Comparison of ENCODE assay signal across 8 cellular contexts in the genomic region with DNA sequence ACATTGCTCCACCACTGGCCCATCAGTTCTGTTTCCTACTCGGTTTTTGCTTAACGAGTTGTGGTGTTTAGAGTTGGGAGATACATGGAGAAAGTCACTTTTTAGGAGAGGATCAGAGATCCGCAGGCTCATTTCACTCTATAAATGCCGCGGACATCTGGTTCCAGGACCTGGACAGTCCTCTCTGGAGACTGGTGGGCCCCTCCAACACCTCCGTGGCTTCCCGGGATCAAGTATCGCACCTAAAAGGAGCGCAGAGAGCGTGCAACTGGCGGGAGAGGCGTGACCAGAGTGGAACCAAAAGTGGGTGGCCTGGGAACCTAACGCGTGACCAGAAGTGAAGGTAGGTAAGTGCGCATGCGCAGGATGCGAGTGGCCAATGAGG. TPM values are rescaled to one million over a fixed set of nuclear protein-coding genes. Genes with fewer than 3 reads are reported as not detected.
DNase-seq lines count a peak whose midpoint lies in the region; ATAC-seq lines count a peak whose summit lies in the region.

No MANE protein-coding gene starts in this region.

- H3K36me3 Mint-ChIP-seq in T-helper 17 cell (ENCODE audit: low read depth): no peaks in the 10 kb centered on the region

- H3K18ac ChIP-seq in mesendoderm (ENCODE audit: low read length): peak overlapping the region; percentile 44

- WGBS in HUES64: under 1% methylated on average over 16 of the region's 17 CpGs
- WGBS in mesendoderm (ENCODE audit: extremely low coverage, insufficient coverage, low lambda C conversion rate): no CpG with 5 or more reads among the region's 17 CpGs

- H3K27me3 ChIP-seq in HUES64 (ENCODE audit: insufficient read depth, low read length) (no peaks in the 10 kb centered on the region), mesendoderm (ENCODE audit: insufficient read depth, low read length, poor library complexity) (no peaks in the 10 kb centered on the region)
- H3K27me3 ChIP-seq in effector memory CD4-positive, alpha-beta T cell (replicated peaks; ENCODE audit: control insufficient read depth, insufficient read depth, low read length, poor library complexity, severe bottlenecking): no peaks in the 10 kb centered on the region

- H3K4ac ChIP-seq in mesendoderm (ENCODE audit: low read depth, low read length): no peak overlapping the region

- DNase-seq in NCI-H2107 (lab: John Stamatoyannopoulos, UW) (peak; percentile 76), NCI-H2107 treated with DMSO at 0.1 percent for 48 hours (lab: John Stamatoyannopoulos, UW; ENCODE audit: unreplicated experiment) (no peak), T-helper 17 cell (peak in 2 of 3 donors; percentile 66 to 70), mesendoderm (no peak)
- peak in 2 of 3 donors; percentile 72 to 79 for DNase-seq in effector memory CD4-positive, alpha-beta T cell
- peak; percentile 83 for DNase-seq in stimulated activated CD8-positive, alpha-beta memory T cell treated with anti-CD3 and anti-CD28 coated beads, Interleukin-4, amount 100 ng/mL, for 24 hours (ENCODE audit: low read depth)

- peak overlapping the region; percentile 91 for H3K56ac ChIP-seq in mesendoderm (ENCODE audit: low read length)

- no peak overlapping the region for H2BK15ac ChIP-seq in mesendoderm (replicated peaks; ENCODE audit: low read depth)

- H2AK5ac ChIP-seq in mesendoderm (ENCODE audit: low read length): no peak overlapping the region

- H2BK120ac ChIP-seq in mesendoderm (ENCODE audit: low read depth, low read length): no peak overlapping the region

- no peak overlapping the region for H4K5ac ChIP-seq in mesendoderm (ENCODE audit: low read length)

- peak; percentile 71 for ATAC-seq in GM21576 (IDR thresholded peaks at IDR 0.05; ENCODE audit: unreplicated experiment)
- peak; percentile 60 for ATAC-seq in T-helper 17 cell

- no peak overlapping the region for H3K23ac ChIP-seq in mesendoderm (ENCODE audit: low read length)

- H3K27ac ChIP-seq in HUES64 (ENCODE audit: low read depth, low read length) (peak overlapping the region; percentile 98), mesendoderm (ENCODE audit: low read depth, low read length) (no peak overlapping the region)
- H3K27ac ChIP-seq in effector memory CD4-positive, alpha-beta T cell (ENCODE audit: insufficient read depth, low read length, poor library complexity, severe bottlenecking): peak overlapping the region; percentile 99

- H4K8ac ChIP-seq in mesendoderm (ENCODE audit: low read depth, low read length): no peak overlapping the region

- H3K9me3 ChIP-seq in HUES64 (ENCODE audit: insufficient read depth, low read depth, low read length) (no peaks in the 10 kb centered on the region), T-helper 17 cell (ENCODE audit: control insufficient read depth, low read length, poor library complexity, severe bottlenecking) (no peaks in the 10 kb centered on the region)
- H3K9me3 ChIP-seq in effector memory CD4-positive, alpha-beta T cell (ENCODE audit: control insufficient read depth, low read length): no peaks in the 10 kb centered on the region

- no peak overlapping the region for H3K4me3 Mint-ChIP-seq in T-helper 17 cell

- peak overlapping the region; percentile 95 for H3K9ac ChIP-seq in HUES64 (ENCODE audit: low read depth, low read length)
- peak overlapping the region; percentile 89 for H3K9ac ChIP-seq in mesendoderm (ENCODE audit: low read length)

- H3K4me3 ChIP-seq in HUES64 (ENCODE audit: low read length): peak overlapping the region; percentile 100
- peak overlapping the region; percentile 100 for H3K4me3 ChIP-seq in effector memory CD4-positive, alpha-beta T cell (ENCODE audit: insufficient read depth, low read depth, low read length, poor library complexity, severe bottlenecking)
- H3K4me3 ChIP-seq in mesendoderm (ENCODE audit: low read length): peak overlapping the region; percentile 66

- no peaks in the 10 kb centered on the region for H3K79me1 ChIP-seq in mesendoderm (ENCODE audit: low read length)

- H3K36me3 ChIP-seq in HUES64 (ENCODE audit: insufficient read depth, low read length): peaks cover 6% of the 10 kb centered on the region
- no peaks in the 10 kb centered on the region for H3K36me3 ChIP-seq in effector memory CD4-positive, alpha-beta T cell (ENCODE audit: control insufficient read depth, insufficient read depth, low read length)
- no peaks in the 10 kb centered on the region for H3K36me3 ChIP-seq in mesendoderm (ENCODE audit: control insufficient read depth, insufficient read depth, low read length)

- H3K4me1 ChIP-seq in HUES64 (ENCODE audit: insufficient read depth, low read length) (no peaks in the 10 kb centered on the region), mesendoderm (ENCODE audit: control insufficient read depth, low read depth, low read length) (no peaks in the 10 kb centered on the region)
- peaks cover 5% of the 10 kb centered on the region for H3K4me1 ChIP-seq in effector memory CD4-positive, alpha-beta T cell (ENCODE audit: control insufficient read depth, insufficient read depth, low read length, poor library complexity, severe bottlenecking)

- peaks cover 27% of the 10 kb centered on the region for H3K79me2 ChIP-seq in mesendoderm (ENCODE audit: control insufficient read depth, insufficient read depth, low read length)

- H3K4me1 Mint-ChIP-seq in T-helper 17 cell: no peaks in the 10 kb centered on the region

- no peak overlapping the region for H2BK5ac ChIP-seq in mesendoderm (ENCODE audit: low read length)

- no peak overlapping the region for H3K27ac Mint-ChIP-seq in T-helper 17 cell

- no peaks in the 10 kb centered on the region for H3K27me3 Mint-ChIP-seq in T-helper 17 cell

- peak overlapping the region; percentile 44 for H3K4me2 ChIP-seq in mesendoderm (ENCODE audit: low read length)

RNA-seq across cellular contexts. Expression of gene CLTRN, which starts 9.9 kb away (rescaled TPM):
- 1.7 TPM for polyA plus RNA-seq in HUES64 (2013, experiment 1 of 2)
- 2.3 TPM for polyA plus RNA-seq in HUES64 (2013, experiment 2 of 2)
- total RNA-seq in T-helper 17 cell: under 1 TPM; 0.22 to 0.29 TPM
- 1.0 TPM for polyA plus RNA-seq in mesendoderm (2013, experiment 1 of 2)
- 1.2 TPM for polyA plus RNA-seq in mesendoderm (2013, experiment 2 of 2)

Comparison
In these comparisons a context has a peak if more than half of its experiments do, and no peak if none do; other contexts are left out.
1. DNase-seq: peak in NCI-H2107 (single experiment), T-helper 17 cell (2 of 3), effector memory CD4-positive, alpha-beta T cell (2 of 3) and stimulated activated CD8-positive, alpha-beta memory T cell treated with anti-CD3 and anti-CD28 coated beads, Interleukin-4, amount 100 ng/mL, for 24 hours (single experiment); none in NCI-H2107 treated with DMSO at 0.1 percent for 48 hours (single experiment) and mesendoderm (single experiment).
2. Peak in every context shown above with its lines, with median percentiles within 50 percentile points of each other: H3K4me3 ChIP-seq.